Comparison of ENCODE assay signal across 15 cellular contexts in the genomic region with DNA sequence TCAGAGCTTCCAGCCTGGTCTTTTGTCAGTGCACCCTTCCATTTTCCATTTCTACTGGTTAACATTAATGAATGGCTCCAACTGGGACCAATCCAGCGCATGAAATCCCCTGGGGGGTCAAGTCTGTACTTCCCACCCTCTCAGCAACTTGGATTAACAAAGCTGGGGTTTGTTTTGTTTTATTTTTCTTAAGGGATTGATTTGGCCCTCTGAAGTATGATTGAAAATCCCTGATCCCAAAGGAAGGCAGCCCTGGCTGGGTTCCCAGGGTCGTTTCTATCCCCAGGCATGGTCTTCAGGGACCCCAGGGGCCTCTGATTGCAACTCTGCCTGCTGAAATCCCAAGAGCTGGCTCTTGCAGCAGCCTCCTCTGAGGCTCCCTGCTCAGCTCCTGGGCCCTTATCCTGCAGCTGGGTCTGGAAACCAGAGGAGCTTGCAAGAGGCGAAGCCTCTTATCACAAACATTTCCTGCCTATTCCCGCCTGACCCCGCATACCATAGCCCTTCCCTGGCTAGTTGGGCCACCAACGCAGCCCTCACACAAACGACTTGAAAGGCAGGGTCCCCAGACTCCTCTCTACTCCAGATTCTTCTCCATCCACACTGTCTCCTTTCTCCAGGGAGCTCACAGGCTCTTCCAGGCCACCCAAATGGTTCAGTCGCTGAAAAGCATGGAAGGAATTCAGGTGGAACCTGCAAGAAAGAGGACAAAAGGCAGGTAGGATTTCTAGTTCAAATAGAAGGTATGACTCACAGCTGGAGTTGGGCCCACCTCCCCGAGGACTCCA.
DNase-seq lines count a peak whose midpoint lies in the region; TF ChIP-seq lines count a peak whose summit lies in the region.
"Had no signal": no experiment of that assay in that cellular context is flagged by ENCODE, and none has a peak within 500 bp of the region (broad histone marks: within the 10 kb centered on the region; RNA-seq: fewer than 3 reads in every experiment).

No MANE protein-coding gene starts in this region.

- H3K36me3 ChIP-seq in ectodermal cell (ENCODE audit: control insufficient read depth, insufficient read depth, low read length) (no peaks in the 10 kb centered on the region), transverse colon (no peaks in the 10 kb centered on the region)

- H3K9me3 ChIP-seq in ectodermal cell (ENCODE audit: control insufficient read depth, low read length) (no peaks in the 10 kb centered on the region), transverse colon (no peaks in the 10 kb centered on the region)

- intact Hi-C loops in transverse colon (cut with DNase I; ENCODE audit: low total_unique reads) = no loop called here

- TF ChIP-seq CTCF in transverse colon (IDR thresholded peaks at IDR 0.05) = no peak

- no peak for TF ChIP-seq EP300 in transverse colon (IDR thresholded peaks at IDR 0.05; ENCODE audit: low read depth)

- peaks cover 55% of the 10 kb centered on the region for H3K4me1 ChIP-seq in ectodermal cell (ENCODE audit: control insufficient read depth, insufficient read depth, low read length)
- H3K4me1 ChIP-seq in transverse colon = peaks cover 0 to 7% (median 0%) of the 10 kb centered on the region in 4 donors

- H3K27me3 ChIP-seq in ectodermal cell (ENCODE audit: control insufficient read depth, insufficient read depth, low read length, poor library complexity, severe bottlenecking) (no peaks in the 10 kb centered on the region), transverse colon (no peaks in the 10 kb centered on the region)

- no peak for TF ChIP-seq POLR2A in transverse colon (IDR thresholded peaks at IDR 0.05)

- H3K4me3 ChIP-seq in ectodermal cell (ENCODE audit: insufficient read depth, low read depth, low read length) = no peak overlapping the region
- no peak overlapping the region for H3K4me3 ChIP-seq in transverse colon

- in situ Hi-C loops in transverse colon (cut with MboI; ENCODE audit: low pct_ligation_motif_present in 1 of 4, low pct_unique_long_range_greater_than_20kb in 1 of 4, low sequenced_read_pairs in 3 of 4) = no loop called here

- WGBS in ectodermal cell, 2 experiments = 16 to 18% methylated on average over 9 of the region's 9 CpGs
- 59 to 60% methylated on average over 6 to 9 of the region's 9 CpGs for WGBS in transverse colon (ENCODE audit: low coverage in 1 of 2), 2 donors

- peak; percentile 30 for DNase-seq in NCI-H226
- peak; percentile 93 for DNase-seq in islet precursor cell
- DNase-seq in transverse colon = no peak
- DNase-seq in NCI-H526 (lab: John Stamatoyannopoulos, UW) = no peak
- no peak for DNase-seq in DMS79 treated with DMSO at 0.1 percent for 48 hours (lab: John Stamatoyannopoulos, UW)
- DNase-seq in NCI-H2227 treated with DMSO at 0.1 percent for 48 hours (lab: John Stamatoyannopoulos, UW) = no peak
- DNase-seq: activated CD4-positive, alpha-beta T cell treated with anti-CD3 and anti-CD28 coated beads, Interleukin-2, amount 50 U/mL, for 1 hour; CD4-positive, alpha-beta memory T cell; foreskin fibroblast; HFFc6; kidney; NCI-H345; stimulated activated CD4-positive, alpha-beta T cell treated with anti-CD3 and anti-CD28 coated beads, Interleukin-4, amount 100 ng/mL, for 24 hours; T-helper 17 cell had no signal

- peak overlapping the region; percentile 66 for H3K27ac ChIP-seq in ectodermal cell (ENCODE audit: insufficient read depth, low read depth, low read length, poor library complexity, severe bottlenecking)
- H3K27ac ChIP-seq in transverse colon = peak overlapping the region in 3 of 4 donors; percentile 37 to 45 (median 43)

Comparison
In these comparisons a context has a peak if more than half of its experiments do, and no peak if none do; other contexts are left out.
1. DNase-seq: peak in NCI-H226 (single experiment) and islet precursor cell (single experiment); none in transverse colon (single experiment), NCI-H526 (0 of 2), DMS79 treated with DMSO at 0.1 percent for 48 hours (single experiment) and NCI-H2227 treated with DMSO at 0.1 percent for 48 hours (single experiment).